Comparison of ENCODE assay signal across 8 cellular contexts in genomic region chr7:33039257-33039904, GRCh38. TPM values are rescaled to one million over a fixed set of nuclear protein-coding genes. Genes with fewer than 3 reads are reported as not detected.
DNase-seq lines count a peak whose midpoint lies in the region; ATAC-seq and TF ChIP-seq lines count a peak whose summit lies in the region.

No MANE protein-coding gene starts in this region.

- no peaks in the 10 kb centered on the region for H3K36me3 ChIP-seq in A673 (ENCODE audit: insufficient read depth, low read length, poor library complexity, severe bottlenecking)
- no peaks in the 10 kb centered on the region for H3K36me3 ChIP-seq in MM.1S (replicated peaks; ENCODE audit: insufficient read depth, low read length)

- H3K9me3 Mint-ChIP-seq in naive thymus-derived CD8-positive, alpha-beta T cell = no peaks in the 10 kb centered on the region

- peak overlapping the region; percentile 18 to 92 (median 86) for H3K27ac Mint-ChIP-seq in naive thymus-derived CD8-positive, alpha-beta T cell

- H3K4me3 Mint-ChIP-seq in naive thymus-derived CD8-positive, alpha-beta T cell = peak overlapping the region; percentile 71 to 91 (median 88)

- peaks cover 18 to 68% (median 45%) of the 10 kb centered on the region in 4 donors for H3K4me1 Mint-ChIP-seq in naive thymus-derived CD8-positive, alpha-beta T cell

- no peaks in the 10 kb centered on the region for H3K9me2 ChIP-seq in MM.1S (replicated peaks; ENCODE audit: insufficient read depth, low read length)

- H3K4me1 ChIP-seq in A673 (ENCODE audit: insufficient read depth, low read length, poor library complexity, severe bottlenecking) (peaks cover 76% of the 10 kb centered on the region), MM.1S (ENCODE audit: low read length) (peaks cover 11% of the 10 kb centered on the region; the same call in 1 of the 2 replicates)

- peak; percentile 47 for DNase-seq in A673 (ENCODE audit: low spot score)
- peak; percentile 67 for DNase-seq in MM.1S
- peak; percentile 43 for DNase-seq in choroid plexus epithelial cell (ENCODE audit: low read depth)
- DNase-seq in naive thymus-derived CD8-positive, alpha-beta T cell = peak in 3 of 10 donors; percentile 33 to 42 (median 33)
- no peak for DNase-seq in NCI-H146 treated with DMSO at 0.1 percent for 48 hours (lab: John Stamatoyannopoulos, UW; ENCODE audit: unreplicated experiment)
- no peak for DNase-seq in NCI-H82 treated with DMSO at 0.1 percent for 48 hours (lab: John Stamatoyannopoulos, UW; ENCODE audit: unreplicated experiment)

- H3K9me3 ChIP-seq in A673 (ENCODE audit: low read depth, low read length, poor library complexity, severe bottlenecking) = no peaks in the 10 kb centered on the region
- H3K9me3 ChIP-seq in MM.1S (replicated peaks; ENCODE audit: insufficient read depth, low read length) = no peaks in the 10 kb centered on the region

- POLR2A ChIA-PET in A673 (lab: Charles Lee; ENCODE audit: low non-redundant PET) = no interaction called here
- POLR2A ChIA-PET in naive thymus-derived CD8-positive, alpha-beta T cell (lab: Charles Lee) = interaction anchor here (1.0 to 3.2 kb wide), 5 partner anchors 10 to 544 kb away, joined by 4 to 36 read pairs (median 9); partner anchors contain the start of genes AVL9, NT5C3A and RP9

- intact Hi-C loops in A673 (cut with micrococcal nuclease; ENCODE audit: unreplicated experiment) = no loop called here

- no peak overlapping the region for H2AFZ ChIP-seq in MM.1S (ENCODE audit: low read length)

- H3K27me3 ChIP-seq in A673 (replicated peaks; ENCODE audit: insufficient read depth, low read depth, low read length, poor library complexity) = no peaks in the 10 kb centered on the region
- no peaks in the 10 kb centered on the region for H3K27me3 ChIP-seq in MM.1S (replicated peaks; ENCODE audit: insufficient read depth, low read length)

- no TSS peak for BruUV-seq in A673 (replicated peaks; lab: Mats Ljungman, UMichigan)

- H3K36me3 Mint-ChIP-seq in naive thymus-derived CD8-positive, alpha-beta T cell = peaks cover 0 to 12% (median 5%) of the 10 kb centered on the region in 3 donors

- no peak for TF ChIP-seq CTCF in A673 (conservative IDR thresholded peaks at IDR 0.05; ENCODE audit: low read depth, low read length)
- TF ChIP-seq CTCF in MM.1S (IDR thresholded peaks at IDR 0.05; ENCODE audit: low read length) = no peak
- no peak for TF ChIP-seq CTCF in choroid plexus epithelial cell (conservative IDR thresholded peaks at IDR 0.05; ENCODE audit: low read depth, low read length)

- peaks cover 91% of the 10 kb centered on the region for H3K79me2 ChIP-seq in MM.1S (ENCODE audit: low read length)

- no peaks in the 10 kb centered on the region for H3K27me3 Mint-ChIP-seq in naive thymus-derived CD8-positive, alpha-beta T cell

- H3K4me3 ChIP-seq in A673 (ENCODE audit: low read depth, low read length, poor library complexity, severe bottlenecking) (peak overlapping the region; percentile 40), MM.1S (ENCODE audit: low read length) (peak overlapping the region; percentile 54), choroid plexus epithelial cell (ENCODE audit: low read depth, low read length) (peak overlapping the region; percentile 50)

- H3K9ac ChIP-seq in MM.1S (ENCODE audit: low read length) = peak overlapping the region; percentile 41; the same call in 1 of the 2 replicates

- 0 out of 2 replicates have a peak, but pooled peaks cover 4% of the 10 kb centered on the region for H4K20me1 ChIP-seq in MM.1S (ENCODE audit: insufficient read depth, low read length)

- H3F3A ChIP-seq in MM.1S (ENCODE audit: insufficient read depth, low read length) = peaks cover 25% of the 10 kb centered on the region

- CTCF ChIA-PET in A673 (lab: Charles Lee) = no interaction called here

- peak overlapping the region; percentile 95 for H3K4me2 ChIP-seq in MM.1S (ENCODE audit: low read depth, low read length)

- ATAC-seq in GM18907 (IDR thresholded peaks at IDR 0.05; ENCODE audit: unreplicated experiment) = peak; percentile 43
- ATAC-seq in naive thymus-derived CD8-positive, alpha-beta T cell = peak in 1 of 2 donors; percentile 26
- no peak for ATAC-seq in HG02840 (IDR thresholded peaks at IDR 0.05; ENCODE audit: low FRiP score, unreplicated experiment)

- peak overlapping the region; percentile 12 for H3K27ac ChIP-seq in A673 (ENCODE audit: low read depth, low read length, poor library complexity, severe bottlenecking)
- H3K27ac ChIP-seq in MM.1S (ENCODE audit: low read length) = peak overlapping the region; percentile 45; the same call in 1 of the 2 replicates

RNA-seq across cellular contexts. Expression of gene NT5C3A, which starts 23.2 kb away (rescaled TPM):
- total RNA-seq in A673 (2021) = 51.3 and 57.7 TPM in 2 replicates
- 10 to 100 TPM; 52.2 to 53.6 TPM for total RNA-seq in naive thymus-derived CD8-positive, alpha-beta T cell
- polyA plus RNA-seq in naive thymus-derived CD8-positive, alpha-beta T cell = 10 to 100 TPM; 44.6 to 53.9 (median 48.3) TPM

Comparison
In these comparisons a context has a peak if more than half of its experiments do, and no peak if none do; other contexts are left out.
1. DNase-seq: peak in A673 (single experiment), MM.1S (single experiment) and choroid plexus epithelial cell (single experiment); none in NCI-H146 treated with DMSO at 0.1 percent for 48 hours (single experiment) and NCI-H82 treated with DMSO at 0.1 percent for 48 hours (single experiment).
2. Peak in every context shown above with its lines, with median percentiles within 50 percentile points of each other: H3K4me3 ChIP-seq.